19 cellular contexts compared by ENCODE assay signal in the genomic region with DNA sequence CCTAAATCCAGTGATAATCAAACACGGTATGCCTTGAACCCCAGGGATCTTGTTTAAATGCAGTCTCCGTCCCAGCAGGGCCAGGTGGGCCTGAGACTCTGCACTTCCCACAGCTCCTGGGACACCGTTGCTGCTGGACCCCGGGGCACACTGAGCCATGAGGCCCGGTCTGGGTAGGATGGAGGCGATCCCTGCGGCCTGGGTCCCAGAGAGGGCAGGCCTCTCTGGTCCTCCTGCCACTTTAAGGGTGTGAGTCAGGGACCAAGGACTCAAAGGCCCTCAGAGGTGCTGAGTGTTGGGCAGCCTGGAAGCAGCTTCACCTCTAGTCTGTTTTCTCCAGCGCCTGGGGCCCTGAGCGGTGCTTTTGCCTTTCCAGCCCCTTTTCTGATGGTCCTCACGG.
"Had no signal": no experiment of that assay in that cellular context is flagged by ENCODE, and none has a peak within 500 bp of the region (broad histone marks: within the 10 kb centered on the region; RNA-seq: fewer than 3 reads in every experiment).

No MANE protein-coding gene starts in this region.

- H3K4me1 ChIP-seq: esophagus squamous epithelium, heart right ventricle, right lobe of liver, thyroid gland, uterus had no signal

- H3K9me3 Mint-ChIP-seq: activated naive CD8-positive, alpha-beta T cell treated with anti-CD3 and anti-CD28 coated beads, Interleukin-2, amount 10 ng/mL, durations not matched to agents 7 days and 5 days; activated T-helper 17 cell treated with anti-CD3 and anti-CD28 coated beads, Interleukin-2, amount 50 U/mL, for 72 hours had no signal

- H3K9me3 ChIP-seq: esophagus squamous epithelium, heart right ventricle, right lobe of liver, thyroid gland, uterus had no signal

- H3K4me3 ChIP-seq: cardiac muscle cell, esophagus squamous epithelium, heart right ventricle, right lobe of liver, smooth muscle cell, thyroid gland, uterus had no signal

- H3K27ac Mint-ChIP-seq: activated naive CD8-positive, alpha-beta T cell treated with anti-CD3 and anti-CD28 coated beads, Interleukin-2, amount 10 ng/mL, durations not matched to agents 7 days and 5 days; activated T-helper 17 cell treated with anti-CD3 and anti-CD28 coated beads, Interleukin-2, amount 50 U/mL, for 72 hours; mesothelial cell of epicardium had no signal

- H3K36me3 Mint-ChIP-seq: activated naive CD8-positive, alpha-beta T cell treated with anti-CD3 and anti-CD28 coated beads, Interleukin-2, amount 10 ng/mL, durations not matched to agents 7 days and 5 days; mesothelial cell of epicardium had no signal

- H3K36me3 ChIP-seq: cardiac muscle cell, esophagus squamous epithelium, heart right ventricle, right lobe of liver, thyroid gland, uterus had no signal

- H3K27ac ChIP-seq: cardiac muscle cell, esophagus squamous epithelium, heart right ventricle, right lobe of liver, thyroid gland, uterus had no signal

- DNase-seq: activated CD4-positive, alpha-beta T cell treated with anti-CD3 and anti-CD28 coated beads, Interleukin-2, amount 50 U/mL, for 1 hour; activated naive CD4-positive, alpha-beta T cell; activated naive CD8-positive, alpha-beta T cell treated with anti-CD3 and anti-CD28 coated beads, Interleukin-2, amount 10 ng/mL, durations not matched to agents 7 days and 5 days; activated T-cell treated with anti-CD3 and anti-CD28 coated beads, Interleukin-2, amount 50 U/mL, for 1 hour; amygdala; dermis blood vessel endothelial cell; effector memory CD4-positive, alpha-beta T cell; esophagus squamous epithelium; heart right ventricle; right lobe of liver; stimulated activated CD4-positive, alpha-beta T cell treated with anti-CD3 and anti-CD28 coated beads, Interleukin-4, amount 100 ng/mL, for 1 hour; T1000; thyroid gland; uterus had no signal

- H3K27me3 ChIP-seq: cardiac muscle cell, right lobe of liver, thyroid gland, uterus had no signal

- H3K4me1 Mint-ChIP-seq: activated naive CD8-positive, alpha-beta T cell treated with anti-CD3 and anti-CD28 coated beads, Interleukin-2, amount 10 ng/mL, durations not matched to agents 7 days and 5 days; activated T-helper 17 cell treated with anti-CD3 and anti-CD28 coated beads, Interleukin-2, amount 50 U/mL, for 72 hours; mesothelial cell of epicardium; neural crest cell had no signal

- ATAC-seq: activated T-helper 17 cell treated with anti-CD3 and anti-CD28 coated beads, Interleukin-2, amount 50 U/mL, for 72 hours; heart right ventricle had no signal

- H3K4me3 Mint-ChIP-seq: activated naive CD8-positive, alpha-beta T cell treated with anti-CD3 and anti-CD28 coated beads, Interleukin-2, amount 10 ng/mL, durations not matched to agents 7 days and 5 days; activated T-helper 17 cell treated with anti-CD3 and anti-CD28 coated beads, Interleukin-2, amount 50 U/mL, for 72 hours; mesothelial cell of epicardium; neural crest cell had no signal
